1 cellular context compared by ENCODE assay signal in genomic region chr2:223908304-223909047, GRCh38.
TF ChIP-seq lines count a peak whose summit lies in the region.

No MANE protein-coding gene starts in this region.

TF ChIP-seq in HepG2, 621 proteins besides CTCF, POLR2A, EP300 and RAD21 (continued from another document and continues in another):
- peak; percentile 83 for TF ChIP-seq HIC2 (CRISPR knock-in tag; IDR thresholded peaks at IDR 0.05; ENCODE audit: low read depth)
- no peak for TF ChIP-seq ELF4 (CRISPR knock-in tag; IDR thresholded peaks at IDR 0.05; ENCODE audit: borderline replicate concordance)
- TF ChIP-seq THYN1 (CRISPR knock-in tag; IDR thresholded peaks at IDR 0.05; ENCODE audit: borderline replicate concordance, low read depth): no peak
- no peak for TF ChIP-seq ZNF101 (CRISPR knock-in tag; IDR thresholded peaks at IDR 0.05; ENCODE audit: borderline replicate concordance, low read depth)
- TF ChIP-seq ZNF124 (CRISPR knock-in tag; IDR thresholded peaks at IDR 0.05): peak; percentile 93
- TF ChIP-seq TFE3 (CRISPR knock-in tag; IDR thresholded peaks at IDR 0.05): peak; percentile 55; the same call in 1 of the 2 replicates
- TF ChIP-seq HOXA3 (CRISPR knock-in tag; IDR thresholded peaks at IDR 0.05): peak; percentile 89
- TF ChIP-seq ISX (CRISPR knock-in tag; conservative IDR thresholded peaks at IDR 0.05): no peak
- TF ChIP-seq ZNF331 (CRISPR knock-in tag; IDR thresholded peaks at IDR 0.05): peak; percentile 95
- no peak for TF ChIP-seq TEF (CRISPR knock-in tag; IDR thresholded peaks at IDR 0.05)
- TF ChIP-seq ZNF276 (CRISPR knock-in tag; IDR thresholded peaks at IDR 0.05; ENCODE audit: low read depth): no peak
- TF ChIP-seq ZFP62 (CRISPR knock-in tag; IDR thresholded peaks at IDR 0.05): no peak
- no peak; the same call in 1 of the 2 replicates for TF ChIP-seq ATF1 (CRISPR knock-in tag; IDR thresholded peaks at IDR 0.05)
- TF ChIP-seq ZNF549 (CRISPR knock-in tag; IDR thresholded peaks at IDR 0.05): no peak
- TF ChIP-seq ZNF607 (CRISPR knock-in tag; IDR thresholded peaks at IDR 0.05; ENCODE audit: borderline replicate concordance): peak; percentile 81; the same call in 1 of the 2 replicates
- no peak for TF ChIP-seq ZNF34 (CRISPR knock-in tag; IDR thresholded peaks at IDR 0.05; ENCODE audit: borderline replicate concordance)
- 0 out of 2 replicates have a peak, but pooled peaks have one; percentile 39 for TF ChIP-seq SRF (IDR thresholded peaks at IDR 0.05; ENCODE audit: low read depth, low read length)
- peak; percentile 88; the same call in 1 of the 2 replicates for TF ChIP-seq ZHX1 (CRISPR knock-in tag; IDR thresholded peaks at IDR 0.05; ENCODE audit: low read depth)
- TF ChIP-seq PITX1 (CRISPR knock-in tag; IDR thresholded peaks at IDR 0.05): peak; percentile 93
- no peak for TF ChIP-seq ZNF333 (CRISPR knock-in tag; IDR thresholded peaks at IDR 0.05; ENCODE audit: borderline replicate concordance)
- no peak for TF ChIP-seq IRF9 (CRISPR knock-in tag; IDR thresholded peaks at IDR 0.05; ENCODE audit: borderline replicate concordance)
- TF ChIP-seq ZBTB37 (CRISPR knock-in tag; IDR thresholded peaks at IDR 0.05): peak; percentile 83
- TF ChIP-seq ZNF446 (CRISPR knock-in tag; IDR thresholded peaks at IDR 0.05): 0 out of 2 replicates have a peak, but pooled peaks have one; percentile 30
- TF ChIP-seq DPF2 (CRISPR knock-in tag; IDR thresholded peaks at IDR 0.05; ENCODE audit: borderline replicate concordance, low read depth): peak; percentile 94
- peak; percentile 70; the same call in 1 of the 2 replicates for TF ChIP-seq ZNF782 (CRISPR knock-in tag; IDR thresholded peaks at IDR 0.05; ENCODE audit: borderline replicate concordance)
- peak; percentile 69; the same call in 1 of the 2 replicates for TF ChIP-seq JUN (CRISPR knock-in tag; IDR thresholded peaks at IDR 0.05)
- peak; percentile 72 for TF ChIP-seq MAX (IDR thresholded peaks at IDR 0.05)
- no peak for TF ChIP-seq ZNF24 (IDR thresholded peaks at IDR 0.05)
- TF ChIP-seq RXRA (CRISPR knock-in tag; IDR thresholded peaks at IDR 0.05): peak; percentile 93
- peak; percentile 77; the same call in 1 of the 2 replicates for TF ChIP-seq HOXD1 (CRISPR knock-in tag; IDR thresholded peaks at IDR 0.05)
- TF ChIP-seq ZFP36L1 (CRISPR knock-in tag; IDR thresholded peaks at IDR 0.05): no peak
- no peak for TF ChIP-seq RORA (CRISPR knock-in tag; IDR thresholded peaks at IDR 0.05)
- TF ChIP-seq NBN (conservative IDR thresholded peaks at IDR 0.05): no peak
- TF ChIP-seq PHF20 (CRISPR knock-in tag; IDR thresholded peaks at IDR 0.05): no peak
- TF ChIP-seq RAD51 (IDR thresholded peaks at IDR 0.05; ENCODE audit: borderline replicate concordance): no peak
- no peak for TF ChIP-seq HNRNPUL1 (IDR thresholded peaks at IDR 0.05; ENCODE audit: low read depth, low read length)
- no peak for TF ChIP-seq MLXIP (CRISPR knock-in tag; IDR thresholded peaks at IDR 0.05; ENCODE audit: borderline replicate concordance)
- TF ChIP-seq ATF4 (CRISPR knock-in tag; IDR thresholded peaks at IDR 0.05): peak in 1 of 2 experiments; percentile 56; a peak in 1 of 4 replicates
- TF ChIP-seq KDM3A (CRISPR knock-in tag; IDR thresholded peaks at IDR 0.05; ENCODE audit: low read depth): peak; percentile 86
- no peak; the same call in 1 of the 2 replicates for TF ChIP-seq MAF1 (CRISPR knock-in tag; IDR thresholded peaks at IDR 0.05; ENCODE audit: borderline replicate concordance)
- TF ChIP-seq SETDB1 (CRISPR knock-in tag; IDR thresholded peaks at IDR 0.05; ENCODE audit: borderline replicate concordance): no peak
- TF ChIP-seq SP140L (CRISPR knock-in tag; IDR thresholded peaks at IDR 0.05; ENCODE audit: borderline replicate concordance): 0 out of 2 replicates have a peak, but pooled peaks have one; percentile 84
- TF ChIP-seq THAP11 (CRISPR knock-in tag; IDR thresholded peaks at IDR 0.05): peak; percentile 69
- TF ChIP-seq EHMT2 (IDR thresholded peaks at IDR 0.05; ENCODE audit: borderline replicate concordance, low read depth, low read length): no peak; the same call in 1 of the 2 replicates
- no peak for TF ChIP-seq SRSF9 (IDR thresholded peaks at IDR 0.05; ENCODE audit: borderline replicate concordance, insufficient read depth, low read depth, low read length, poor library complexity, severe bottlenecking)
- TF ChIP-seq ZNF543 (CRISPR knock-in tag; IDR thresholded peaks at IDR 0.05): 0 out of 2 replicates have a peak, but pooled peaks have one; percentile 49
- peak; percentile 95 for TF ChIP-seq HNF1B (CRISPR knock-in tag; IDR thresholded peaks at IDR 0.05)
- no peak for TF ChIP-seq ZNF605 (CRISPR knock-in tag; IDR thresholded peaks at IDR 0.05)
- no peak for TF ChIP-seq MED13 (CRISPR knock-in tag; IDR thresholded peaks at IDR 0.05)
- TF ChIP-seq CAMTA2 (CRISPR knock-in tag; IDR thresholded peaks at IDR 0.05; ENCODE audit: borderline replicate concordance): no peak
- TF ChIP-seq ZNF570 (CRISPR knock-in tag; IDR thresholded peaks at IDR 0.05; ENCODE audit: borderline replicate concordance): no peak
